In genomic region chr13:110443633-110444225, GRCh38 we compare ENCODE assay signal across 11 cellular contexts.
A peak's percentile ranks its signal among the peaks of the same experiment; 100 is the strongest.
DNase-seq lines count a peak whose midpoint lies in the region; ATAC-seq and TF ChIP-seq lines count a peak whose summit lies in the region.
"Had no signal": no experiment of that assay in that cellular context is flagged by ENCODE, and none has a peak within 500 bp of the region (broad histone marks: within the 10 kb centered on the region; RNA-seq: fewer than 3 reads in every experiment).

No MANE protein-coding gene starts in this region.

- H3K27me3 ChIP-seq in spleen (replicated peaks in 1 of 7), result peaks cover 0 to 26% (median 0%) of the 10 kb centered on the region in 7 donors
- H3K27me3 ChIP-seq in body of pancreas, result no peaks in the 10 kb centered on the region

- H3K9me3 ChIP-seq in spleen (no peaks in the 10 kb centered on the region), body of pancreas (no peaks in the 10 kb centered on the region)

- peak; percentile 75 for DNase-seq in coronary artery (ENCODE audit: low spot score)
- DNase-seq in spleen, result no peak
- DNase-seq in HUDEP-2 (lab: John Stamatoyannopoulos, UW; ENCODE audit: unreplicated experiment in 76 of 76), result no peak
- no peak for DNase-seq in body of pancreas
- no peak for DNase-seq in dedifferentiated amniotic fluid mesenchymal stem cell (ENCODE audit: extremely low spot score)
- DNase-seq: activated CD8-positive, alpha-beta T cell treated with anti-CD3 and anti-CD28 coated beads, Interleukin-2, amount 10 ng/mL, durations not matched to agents 7 days and 5 days; CD4-positive, CD25-positive, alpha-beta regulatory T cell; effector memory CD8-positive, alpha-beta T cell had no signal

- WGBS in spleen, 5 donors, result 53 to 71% (median 68%) methylated on average over 12 of the region's 12 CpGs
- WGBS in body of pancreas, 2 donors, result 82% methylated on average over 10 to 12 of the region's 12 CpGs

- TF ChIP-seq CTCF in coronary artery (IDR thresholded peaks at IDR 0.05) (no peak), spleen (IDR thresholded peaks at IDR 0.05 in 8 of 11, conservative IDR thresholded peaks at IDR 0.05 in 3 of 11) (no peak), body of pancreas (IDR thresholded peaks at IDR 0.05) (no peak)

- peaks cover 4 to 28% (median 18%) of the 10 kb centered on the region in 6 donors for H3K4me1 ChIP-seq in spleen
- H3K4me1 ChIP-seq in body of pancreas, result peaks cover 6% of the 10 kb centered on the region

- H3K27ac ChIP-seq in coronary artery (peak overlapping the region; percentile 82 to 87), spleen (peak overlapping the region in 7 of 8 donors; percentile 16 to 69 (median 53)), body of pancreas (no peak overlapping the region)

- ATAC-seq in GM19023 (IDR thresholded peaks at IDR 0.05; ENCODE audit: unreplicated experiment) (peak; percentile 32), HG02870 (IDR thresholded peaks at IDR 0.05; ENCODE audit: unreplicated experiment) (peak; percentile 28), GM18498 (IDR thresholded peaks at IDR 0.05; ENCODE audit: unreplicated experiment) (no peak), body of pancreas (no peak)
- ATAC-seq: activated CD8-positive, alpha-beta T cell treated with anti-CD3 and anti-CD28 coated beads, Interleukin-2, amount 10 ng/mL, durations not matched to agents 7 days and 5 days; effector memory CD8-positive, alpha-beta T cell had no signal

- H3K4me3 ChIP-seq in coronary artery (no peak overlapping the region), spleen (no peak overlapping the region), body of pancreas (no peak overlapping the region)

- TF ChIP-seq POLR2A in spleen (IDR thresholded peaks at IDR 0.05) (no peak), body of pancreas (IDR thresholded peaks at IDR 0.05) (no peak)

- H3K36me3 ChIP-seq in spleen (peaks cover 0 to 71% (median 7%) of the 10 kb centered on the region in 6 donors), body of pancreas (replicated peaks in 1 of 2; ENCODE audit: insufficient read depth in 1 of 2, low read depth in 2 of 2) (no peaks in the 10 kb centered on the region)

- intact Hi-C loops in spleen (cut with DNase I; ENCODE audit: low total_unique reads), result no loop called here
- intact Hi-C loops in body of pancreas (cut with DNase I), result no loop called here

Comparison
In these comparisons a context has a peak if more than half of its experiments do, and no peak if none do; other contexts are left out.
1. ATAC-seq: peak in GM19023 (single experiment) and HG02870 (single experiment); none in GM18498 (single experiment) and body of pancreas (single experiment).
2. H3K27ac ChIP-seq: peak in coronary artery (2 of 2) and spleen (7 of 8); none in body of pancreas (0 of 4).